Comparison of ENCODE assay signal across 31 cellular contexts in genomic region chr22:50516068-50516467, GRCh38. TPM values are rescaled to one million over a fixed set of nuclear protein-coding genes. Genes with fewer than 3 reads are reported as not detected.
"Had no signal": no experiment of that assay in that cellular context is flagged by ENCODE, and none has a peak within 500 bp of the region (broad histone marks: within the 10 kb centered on the region; RNA-seq: fewer than 3 reads in every experiment).

No MANE protein-coding gene starts in this region.

- H3K4me3 ChIP-seq: dorsolateral prefrontal cortex, esophagus muscularis mucosa, gastroesophageal sphincter, heart left ventricle, hepatocyte, left lung, ovary, psoas muscle, sigmoid colon, stomach, testis, tibial artery, upper lobe of left lung, uterus had no signal

- H3K4me1 ChIP-seq: foreskin keratinocyte, gastroesophageal sphincter, heart left ventricle, psoas muscle, sigmoid colon, testis, uterus had no signal

- H3K36me3 ChIP-seq: ovary, uterus had no signal

- H3K9me3 ChIP-seq: esophagus muscularis mucosa, gastroesophageal sphincter, heart left ventricle, left lung, ovary, psoas muscle, sigmoid colon, stomach, testis, tibial artery, upper lobe of left lung, uterus had no signal

- H2AFZ ChIP-seq: hepatocyte had no signal

- DNase-seq: dorsolateral prefrontal cortex; effector CD4-positive, alpha-beta T cell; foreskin keratinocyte; left cardiac atrium; left lung; naive thymus-derived CD4-positive, alpha-beta T cell; nucleus accumbens; ovary; posterior cingulate gyrus; psoas muscle; sigmoid colon; stimulated activated CD4-positive, alpha-beta T cell treated with anti-CD3 and anti-CD28 coated beads, Interleukin-2, amount 100 ng/mL, for 24 hours; stimulated activated CD4-positive, alpha-beta T cell treated with anti-CD3 and anti-CD28 coated beads, Interleukin-4, amount 100 ng/mL, for 24 hours; stimulated activated naive CD4-positive, alpha-beta T cell treated with Interleukin-2 at 50 U/mL for 16 hours; stomach; testis; upper lobe of left lung; uterus had no signal

- H3K4me2 ChIP-seq: hepatocyte had no signal

- ATAC-seq: foreskin keratinocyte; gastroesophageal sphincter; left cardiac atrium; left lung; naive thymus-derived CD4-positive, alpha-beta T cell; psoas muscle; right cardiac atrium; stimulated activated effector memory CD8-positive, alpha-beta T cell treated with anti-CD3 and anti-CD28 coated beads, Interleukin-12 subunit alpha, Interleukin-12 subunit beta, amount 100 ng/mL, for 72 hours had no signal

- H3K27me3 ChIP-seq: dorsolateral prefrontal cortex, esophagus muscularis mucosa, foreskin keratinocyte, gastroesophageal sphincter, heart left ventricle, hepatocyte, left lung, ovary, sigmoid colon, stomach, testis, tibial artery, upper lobe of left lung, uterus had no signal

- H3K27ac ChIP-seq: dorsolateral prefrontal cortex, epithelial cell of prostate, esophagus muscularis mucosa, foreskin keratinocyte, gastroesophageal sphincter, heart left ventricle, hepatocyte, left lung, ovary, psoas muscle, sigmoid colon, stomach, testis, tibial artery, upper lobe of left lung, uterus had no signal

RNA-seq across cellular contexts. Expression of gene SCO2, which starts 9.3 kb away (rescaled TPM):
- total RNA-seq: cerebellum, stomach had no signal
- polyA plus RNA-seq: right cardiac atrium had no signal

RNA-seq across cellular contexts. Expression of gene MIOX, which starts 29.4 kb away (rescaled TPM):
- total RNA-seq: cerebellum, esophagus muscularis mucosa, foreskin keratinocyte, gastroesophageal sphincter, heart left ventricle, hepatocyte, left cardiac atrium, left lung, lower leg skin, lung microvascular endothelial cell, psoas muscle, right cardiac atrium, sigmoid colon, skeletal muscle tissue, stomach, subcutaneous adipose tissue, upper lobe of left lung, uterus had no signal
- polyA plus RNA-seq: heart left ventricle; hepatocyte; naive thymus-derived CD4-positive, alpha-beta T cell; ovary; psoas muscle; right cardiac atrium had no signal
